ENCODE assay signal across 19 cellular contexts in the genomic region with DNA sequence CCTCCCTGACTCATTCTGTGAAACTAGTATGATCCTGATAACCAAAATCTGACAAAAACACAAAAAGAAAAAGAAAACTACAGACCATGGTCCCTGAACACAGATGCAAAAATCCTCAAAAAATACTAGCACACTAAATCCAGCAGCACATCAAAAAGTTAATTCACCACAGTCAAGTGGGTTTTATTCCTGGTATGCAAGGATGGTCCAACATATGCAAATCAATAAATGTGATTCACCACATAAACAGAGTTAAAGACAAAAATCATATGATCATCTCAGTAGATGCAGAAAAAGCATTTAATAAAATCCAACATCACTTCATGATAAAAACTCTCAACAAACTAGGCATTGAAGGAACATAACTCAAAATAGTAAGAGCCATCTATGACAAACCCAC. TPM values are rescaled to one million over a fixed set of nuclear protein-coding genes. Genes with fewer than 3 reads are reported as not detected.
DNase-seq lines count a peak whose midpoint lies in the region; ATAC-seq, FAIRE-seq and TF ChIP-seq lines count a peak whose summit lies in the region.
"Had no signal": no experiment of that assay in that cellular context is flagged by ENCODE, and none has a peak within 500 bp of the region (broad histone marks: within the 10 kb centered on the region; RNA-seq: fewer than 3 reads in every experiment).

No MANE protein-coding gene starts in this region.

- no peaks in the 10 kb centered on the region for H4K20me1 ChIP-seq in H1 (replicated peaks in 1 of 2; ENCODE audit: control insufficient read depth in 1 of 2, insufficient read depth in 2 of 2, low read length in 2 of 2)
- H4K20me1 ChIP-seq: BLaER1 treated with 17β-estradiol and CSF1 and Interleukin-3, amounts not matched to agents 10 nM and 100 nM had no signal

- no peaks in the 10 kb centered on the region for H3K79me1 ChIP-seq in H1 (ENCODE audit: low read depth, low read length)

- H2AFZ ChIP-seq in H1 (ENCODE audit: low read length), result no peak overlapping the region

- H2BK12ac ChIP-seq in H1 (ENCODE audit: low read depth, low read length), result no peak overlapping the region

- no peak overlapping the region for H2BK120ac ChIP-seq in H1 (replicated peaks; ENCODE audit: low read depth, low read length)

- no peak overlapping the region for H3K14ac ChIP-seq in H1 (ENCODE audit: insufficient read length)

- no peak overlapping the region for H4K8ac ChIP-seq in H1 (ENCODE audit: extremely low read depth, insufficient read depth, low read length)

- no peak overlapping the region for H3K4me3 ChIP-seq in H1 (ENCODE audit: extremely low read depth in 1 of 4, insufficient read depth in 2 of 4, low read depth in 3 of 4, low read length in 4 of 4)
- H3K4me3 ChIP-seq: BLaER1 treated with 17β-estradiol and CSF1 and Interleukin-3, amounts not matched to agents 10 nM and 100 nM had no signal

- TF ChIP-seq CTCF in H1 (IDR thresholded peaks at IDR 0.05; ENCODE audit: control extremely low read depth in 1 of 3, insufficient read depth in 1 of 3, low read depth in 1 of 3, low read length in 3 of 3), result no peak

- no peak overlapping the region for H4K91ac ChIP-seq in H1 (replicated peaks; ENCODE audit: insufficient read length, low read length)

- H4K5ac ChIP-seq in H1 (ENCODE audit: insufficient read length, low read depth, low read length), result no peak overlapping the region

- POLR2A ChIA-PET in H1 (lab: Charles Lee; ENCODE audit: partially characterized antibody), result no interaction called here

- no peaks in the 10 kb centered on the region for H3K4me1 ChIP-seq in H1 (replicated peaks in 1 of 4; ENCODE audit: control insufficient read depth in 3 of 4, insufficient read depth in 4 of 4, low read length in 3 of 4)
- H3K4me1 ChIP-seq: BLaER1 treated with 17β-estradiol and CSF1 and Interleukin-3, amounts not matched to agents 10 nM and 100 nM; Caco-2 had no signal

- no peak overlapping the region for H3K27ac ChIP-seq in H1 (ENCODE audit: low read depth, low read length)
- H3K27ac ChIP-seq: BLaER1 treated with 17β-estradiol and CSF1 and Interleukin-3, amounts not matched to agents 10 nM and 100 nM; C4-2B had no signal

- CTCF ChIA-PET in H1 (lab: Charles Lee; ENCODE audit: partially characterized antibody), result no interaction called here

- H3K4me2 ChIP-seq in H1 (ENCODE audit: insufficient read depth in 1 of 2, low read depth in 2 of 2, low read length in 2 of 2), result no peak overlapping the region
- H3K4me2 ChIP-seq: BLaER1 treated with 17β-estradiol and CSF1 and Interleukin-3, amounts not matched to agents 10 nM and 100 nM had no signal

- H3K18ac ChIP-seq in H1 (ENCODE audit: extremely low read depth, low read length), result no peak overlapping the region

- no peak overlapping the region for H2BK5ac ChIP-seq in H1 (ENCODE audit: low read depth, low read length)

- TF ChIP-seq RAD21 in H1 (IDR thresholded peaks at IDR 0.05 in 1 of 2, conservative IDR thresholded peaks at IDR 0.05 in 1 of 2; ENCODE audit: low read depth in 2 of 2, low read length in 2 of 2), result no peak

- no peak overlapping the region for H3K4ac ChIP-seq in H1 (replicated peaks; ENCODE audit: insufficient read length, low read depth, low read length)

- DNase-seq in GM18507 (ENCODE audit: extremely low spot score, insufficient read length, low read depth) (no peak), H1 (ENCODE audit: low read depth in 1 of 2, low spot score in 2 of 2) (no peak)
- no peak for DNase-seq in activated CD8-positive, alpha-beta memory T cell treated with anti-CD3 and anti-CD28 coated beads, Interleukin-2, amount 50 U/mL, for 4 hours
- DNase-seq: 8988T; AML-193; Caco-2; Calu3; CD4-positive, alpha-beta T cell; CD8-positive, alpha-beta T cell; DMS79 treated with DMSO at 0.1 percent for 48 hours; GF-D8 had no signal

- FAIRE-seq in GM18507 (lab: Jason Lieb, UNC) (peak; percentile 39), H1 (lab: Jason Lieb, UNC) (peak; percentile 62)
- FAIRE-seq: A204.1, D721Med, G401.6, GM12891 had no signal

- H3K27me3 ChIP-seq in H1 (replicated peaks in 1 of 4; ENCODE audit: control insufficient read depth in 3 of 4, extremely low read depth in 1 of 4, insufficient read depth in 3 of 4, low read length in 3 of 4), result no peaks in the 10 kb centered on the region
- H3K27me3 ChIP-seq: BLaER1 treated with 17β-estradiol and CSF1 and Interleukin-3, amounts not matched to agents 10 nM and 100 nM had no signal

- H3K79me2 ChIP-seq in H1 (ENCODE audit: control insufficient read depth in 1 of 2, insufficient read depth in 2 of 2, low read length in 2 of 2), result no peaks in the 10 kb centered on the region

- H3K23me2 ChIP-seq in H1 (ENCODE audit: low read depth, low read length), result no peaks in the 10 kb centered on the region

- no peak overlapping the region for H3K56ac ChIP-seq in H1 (replicated peaks; ENCODE audit: insufficient read length, low read depth, low read length)

- no peak for TF ChIP-seq EP300 in H1 (IDR thresholded peaks at IDR 0.05; ENCODE audit: borderline replicate concordance in 1 of 2, low read depth in 2 of 2, low read length in 2 of 2)

- H2AK5ac ChIP-seq in H1 (ENCODE audit: low read depth, low read length), result no peak overlapping the region

- H3K23ac ChIP-seq in H1 (ENCODE audit: insufficient read length), result no peak overlapping the region

- H2BK20ac ChIP-seq in H1 (ENCODE audit: low read length), result no peak overlapping the region

- peaks cover 6 to 10% of the 10 kb centered on the region in 2 experiments; a peak in 2 of 4 replicates for H3K9me3 ChIP-seq in H1 (ENCODE audit: insufficient read depth in 2 of 2, low read depth in 1 of 2, low read length in 1 of 2)
- H3K9me3 ChIP-seq: Caco-2 had no signal

- 0 out of 8 replicates have a peak, but pooled peaks cover 0 to 5% (median 0%) of the 10 kb centered on the region in 4 experiments for H3K36me3 ChIP-seq in H1 (ENCODE audit: control insufficient read depth in 2 of 4, insufficient read depth in 4 of 4, low read length in 3 of 4)
- H3K36me3 ChIP-seq: BLaER1 treated with 17β-estradiol and CSF1 and Interleukin-3, amounts not matched to agents 10 nM and 100 nM had no signal

- ATAC-seq in GM21723 (IDR thresholded peaks at IDR 0.05; ENCODE audit: unreplicated experiment), result no peak
- no peak for ATAC-seq in GM21515 (IDR thresholded peaks at IDR 0.05; ENCODE audit: unreplicated experiment)
- ATAC-seq: CD8-positive, alpha-beta T cell had no signal

- H3K9ac ChIP-seq in H1 (replicated peaks in 1 of 4; ENCODE audit: extremely low read depth in 1 of 4, low read depth in 3 of 4, low read length in 3 of 4), result no peak overlapping the region
- H3K9ac ChIP-seq: BLaER1 treated with 17β-estradiol and CSF1 and Interleukin-3, amounts not matched to agents 10 nM and 100 nM had no signal

- TF ChIP-seq POLR2A in H1 (IDR thresholded peaks at IDR 0.05; ENCODE audit: control extremely low read depth in 1 of 2, low read depth in 2 of 2, low read length in 2 of 2), result no peak

- H2BK15ac ChIP-seq in H1 (ENCODE audit: low read length), result no peak overlapping the region

TF ChIP-seq in H1, 55 proteins besides CTCF, POLR2A, EP300 and RAD21 (continues in another document):
- no peak for TF ChIP-seq USF2 (IDR thresholded peaks at IDR 0.05; ENCODE audit: low read length)
- no peak for TF ChIP-seq BACH1 (IDR thresholded peaks at IDR 0.05; ENCODE audit: low read length)
- no peak for TF ChIP-seq KDM5A (IDR thresholded peaks at IDR 0.05; ENCODE audit: low read length)
- no peak for TF ChIP-seq RXRA (IDR thresholded peaks at IDR 0.05; ENCODE audit: insufficient read depth, low read depth, low read length)
- no peak for TF ChIP-seq CHD2 (IDR thresholded peaks at IDR 0.05; ENCODE audit: low read length)
- TF ChIP-seq TAF1 (IDR thresholded peaks at IDR 0.05; ENCODE audit: low read depth, low read length), result no peak
- no peak for TF ChIP-seq HDAC6 (IDR thresholded peaks at IDR 0.05; ENCODE audit: low read depth, low read length)
- TF ChIP-seq CBX5 (IDR thresholded peaks at IDR 0.05; ENCODE audit: low read depth, low read length), result no peak
- TF ChIP-seq, protein P1, sequence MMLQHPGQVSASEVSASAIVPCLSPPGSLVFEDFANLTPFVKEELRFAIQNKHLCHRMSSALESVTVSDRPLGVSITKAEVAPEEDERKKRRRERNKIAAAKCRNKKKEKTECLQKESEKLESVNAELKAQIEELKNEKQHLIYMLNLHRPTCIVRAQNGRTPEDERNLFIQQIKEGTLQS (IDR thresholded peaks at IDR 0.05; ENCODE audit: insufficient read depth, low read depth, low read length), result no peak
- no peak for TF ChIP-seq CREB1 (IDR thresholded peaks at IDR 0.05)
- TF ChIP-seq MAFK (IDR thresholded peaks at IDR 0.05; ENCODE audit: low read depth, low read length), result no peak
- TF ChIP-seq SIN3A (conservative IDR thresholded peaks at IDR 0.05 in 1 of 2, IDR thresholded peaks at IDR 0.05 in 1 of 2; ENCODE audit: low read depth in 1 of 2, low read length in 2 of 2), result no peak
- no peak for TF ChIP-seq ASH2L (IDR thresholded peaks at IDR 0.05; ENCODE audit: low read length)

RNA-seq across cellular contexts. Expression of gene SAXO2, which starts 12.8 kb away (rescaled TPM):
- total RNA-seq in H1 (2021; fragmentation: NEBNext Ultra II Directional; extraction: Animal tissue kit (Norgen Biotek cat#: 25700)), result 3.1 and 3.8 TPM in 2 replicates
- 1.9 and 3.1 TPM in 2 replicates for polyA plus RNA-seq in H1 (2011; rRNA removed)
- 2.5 TPM for polyA plus RNA-seq in H1 (2011; cell fraction: cytosol; rRNA removed)
- polyA plus RNA-seq in H1 (2011; cell fraction: nucleus; rRNA removed), result 2.7 TPM
- 1.3 to 3.9 TPM (median 2.1 TPM) in 4 replicates for polyA plus RNA-seq in H1 (2012, experiment 1 of 2)
- 2.3 TPM for polyA plus RNA-seq in H1 (2012, experiment 2 of 2)
- polyA plus RNA-seq in H1 (2013, experiment 1 of 2), result 3.6 TPM
- polyA plus RNA-seq in H1 (2013, experiment 2 of 2), result 2.3 TPM
- 0.22 and 0.29 TPM in 2 replicates for polyA minus RNA-seq in H1 (2011; rRNA and poly(A)+ RNA removed)
- polyA minus RNA-seq in H1 (2011; cell fraction: cytosol; rRNA and poly(A)+ RNA removed), result not detected
- polyA minus RNA-seq in H1 (2011; cell fraction: nucleus; rRNA and poly(A)+ RNA removed), result not detected

RNA-seq across cellular contexts. Expression of gene EFL1, which starts 12.9 kb away (rescaled TPM):
- 31.5 and 32.8 TPM in 2 replicates for total RNA-seq in H1 (2021; fragmentation: NEBNext Ultra II Directional; extraction: Animal tissue kit (Norgen Biotek cat#: 25700))
- polyA plus RNA-seq in H1 (2011; rRNA removed), result 8.8 and 10.8 TPM in 2 replicates
- 18.0 TPM for polyA plus RNA-seq in H1 (2011; cell fraction: cytosol; rRNA removed)
- polyA plus RNA-seq in H1 (2011; cell fraction: nucleus; rRNA removed), result 15.3 TPM
- polyA plus RNA-seq in H1 (2012, experiment 1 of 2), result 20.3 to 30.7 TPM (median 24.2 TPM) in 4 replicates
- polyA plus RNA-seq in H1 (2012, experiment 2 of 2), result 1.9 TPM
- polyA plus RNA-seq in H1 (2013, experiment 1 of 2), result 16.4 TPM
- 17.5 TPM for polyA plus RNA-seq in H1 (2013, experiment 2 of 2)
- polyA minus RNA-seq in H1 (2011; rRNA and poly(A)+ RNA removed), result 33.1 and 45.0 TPM in 2 replicates
- 31.2 TPM for polyA minus RNA-seq in H1 (2011; cell fraction: cytosol; rRNA and poly(A)+ RNA removed)
- 49.1 TPM for polyA minus RNA-seq in H1 (2011; cell fraction: nucleus; rRNA and poly(A)+ RNA removed)
